19 cellular contexts compared by ENCODE assay signal in the genomic region with DNA sequence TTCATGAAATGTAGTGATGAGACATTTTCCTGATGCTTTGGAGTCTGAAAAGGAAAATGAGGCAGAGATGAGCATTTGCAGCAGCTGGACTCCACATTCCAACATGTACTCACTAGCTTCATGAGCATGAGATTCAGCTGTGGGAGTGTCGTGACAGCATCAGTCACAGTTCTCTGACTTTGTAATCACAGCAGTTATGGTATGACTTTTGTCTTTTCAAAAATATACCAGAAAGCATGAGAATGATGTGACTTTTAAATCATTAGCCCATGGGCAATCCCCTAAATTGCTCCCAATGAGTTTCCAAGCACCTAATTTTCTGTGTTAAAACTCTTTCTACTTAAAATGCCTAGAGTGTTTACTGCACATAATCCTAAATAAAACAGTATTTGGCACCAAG. TPM values are rescaled to one million over a fixed set of nuclear protein-coding genes. Genes with fewer than 3 reads are reported as not detected.
DNase-seq lines count a peak whose midpoint lies in the region; ATAC-seq and TF ChIP-seq lines count a peak whose summit lies in the region.
"Had no signal": no experiment of that assay in that cellular context is flagged by ENCODE, and none has a peak within 500 bp of the region (broad histone marks: within the 10 kb centered on the region; RNA-seq: fewer than 3 reads in every experiment).

No MANE protein-coding gene starts in this region.

- no peak overlapping the region for H3K4me3 ChIP-seq in PC-3 (ENCODE audit: low read length)
- H3K4me3 ChIP-seq: hepatocyte had no signal

- CTCF ChIA-PET in PC-3 (lab: Charles Lee) = no interaction called here
- CTCF ChIA-PET in HEK293T (lab: Yijun Ruan, JAX) = interaction anchor here (0.6 kb wide), 1 partner anchor 17 kb away, joined by 3 read pairs; no protein-coding TSS in a partner anchor

- H3K9me2 ChIP-seq in PC-3 (replicated peaks; ENCODE audit: low read length) = no peaks in the 10 kb centered on the region

- intact Hi-C loops in PC-3 (cut with micrococcal nuclease) = no loop called here

- H3K36me3 ChIP-seq in PC-3 (ENCODE audit: low read depth, low read length) = no peaks in the 10 kb centered on the region

- H3K9ac ChIP-seq in PC-3 (ENCODE audit: low read length) = no peak overlapping the region

- no peak overlapping the region for H3K27ac ChIP-seq in PC-3 (ENCODE audit: low read length)
- H3K27ac ChIP-seq: hepatocyte had no signal

- no peaks in the 10 kb centered on the region for H4K20me1 ChIP-seq in PC-3 (ENCODE audit: low read length)

- no peaks in the 10 kb centered on the region for H3K4me1 ChIP-seq in PC-3 (ENCODE audit: insufficient read depth, low read length)

- no peaks in the 10 kb centered on the region for H3K9me3 ChIP-seq in PC-3 (ENCODE audit: low read length)

- H3K4me2 ChIP-seq in PC-3 (ENCODE audit: low read length) = no peak overlapping the region
- H3K4me2 ChIP-seq: hepatocyte had no signal

- DNase-seq in PC-3 (no peak), HuH-7.5 (ENCODE audit: low spot score) (no peak), HEK293T (ENCODE audit: extremely low spot score) (no peak)
- DNase-seq: activated B cell treated with CpG ODN at 0.5 μM for 24 hours; activated effector memory CD4-positive, alpha-beta T cell treated with Interleukin-2 at 50 U/mL for 16 hours; CD8-positive, alpha-beta memory T cell; endodermal cell; H7; MM.1S; NCI-H187; NCI-H446; NK-92 treated with Interleukin-12 subunit alpha and Interleukin-12 subunit beta, amount 100 ng/mL, for 24 hours; T-cell had no signal

- no peaks in the 10 kb centered on the region for H3K79me2 ChIP-seq in PC-3 (ENCODE audit: low read length)
- H3K79me2 ChIP-seq: hepatocyte had no signal

- TF ChIP-seq CTCF in PC-3 (conservative IDR thresholded peaks at IDR 0.05; ENCODE audit: low read depth, low read length) = no peak

- H3K27me3 ChIP-seq in PC-3 (ENCODE audit: low read length) = no peaks in the 10 kb centered on the region
- H3K27me3 ChIP-seq: hepatocyte had no signal

- H3F3A ChIP-seq in PC-3 (ENCODE audit: low read length, unreplicated experiment) = no peaks in the 10 kb centered on the region

- ATAC-seq in GM18508 (IDR thresholded peaks at IDR 0.05; ENCODE audit: insufficient read depth, unreplicated experiment) = peak; percentile 37
- peak; percentile 49 for ATAC-seq in GM19351 (IDR thresholded peaks at IDR 0.05; ENCODE audit: unreplicated experiment)
- ATAC-seq in HG02798 (IDR thresholded peaks at IDR 0.05; ENCODE audit: poor library complexity, unreplicated experiment) = peak; percentile 61
- peak; percentile 38 for ATAC-seq in HG03520 (IDR thresholded peaks at IDR 0.05; ENCODE audit: unreplicated experiment)
- ATAC-seq in GM21528 (IDR thresholded peaks at IDR 0.05; ENCODE audit: low FRiP score, unreplicated experiment) = no peak
- no peak for ATAC-seq in PC-3
- ATAC-seq: T-cell had no signal

- H2AFZ ChIP-seq in PC-3 (ENCODE audit: low read length) = no peak overlapping the region
- H2AFZ ChIP-seq: hepatocyte had no signal

- no TSS peak for BruUV-seq in PC-3 (replicated peaks; lab: Mats Ljungman, UMichigan)

- POLR2A ChIA-PET in PC-3 (lab: Charles Lee; ENCODE audit: unreplicated experiment) = interaction anchor here (0.5 to 0.7 kb wide), 2 partner anchors 11 to 97 kb away, joined by 3 read pairs; no protein-coding TSS in a partner anchor
- POLR2A ChIA-PET in HEK293T (lab: Yijun Ruan, JAX) = no interaction called here

TF ChIP-seq in HEK293T, 16 proteins besides CTCF, POLR2A, EP300 and RAD21:
- TF ChIP-seq HDGF (IDR thresholded peaks at IDR 0.05; ENCODE audit: borderline replicate concordance) = no peak
- TF ChIP-seq FOXA1 (IDR thresholded peaks at IDR 0.05) = no peak
- TF ChIP-seq SUZ12 (IDR thresholded peaks at IDR 0.05) = no peak

RNA-seq across cellular contexts. Expression of gene MSL3, which starts 18.2 kb away (rescaled TPM):
- total RNA-seq in PC-3 (2014; rRNA removed) = 28.6 and 30.3 TPM in 2 replicates

Comparison
In these comparisons a context has a peak if more than half of its experiments do, and no peak if none do; other contexts are left out.
1. ATAC-seq: peak in GM18508 (single experiment), GM19351 (single experiment), HG02798 (single experiment) and HG03520 (single experiment); none in GM21528 (single experiment) and PC-3 (single experiment).